15 cellular contexts compared by ENCODE assay signal in the genomic region with DNA sequence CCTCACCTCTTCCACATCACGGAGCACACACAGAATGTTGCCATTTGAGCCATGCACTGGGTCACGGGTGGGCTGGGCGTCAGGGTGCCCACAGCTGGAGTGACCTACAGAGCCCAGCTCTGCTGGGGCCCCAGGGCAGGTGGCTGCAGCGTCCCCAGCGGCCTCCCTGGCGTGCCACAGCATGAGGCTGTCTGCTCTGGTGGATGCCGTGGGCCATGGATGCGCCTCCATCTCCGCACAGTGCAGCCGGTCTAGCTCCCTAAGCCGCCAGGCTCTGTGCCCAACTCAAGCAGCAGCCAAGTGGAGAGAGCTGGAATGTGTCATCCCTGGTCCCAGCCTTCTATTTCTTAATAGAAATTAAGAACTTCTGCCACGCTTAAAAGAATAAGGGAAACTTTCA. TPM values are rescaled to one million over a fixed set of nuclear protein-coding genes. Genes with fewer than 3 reads are reported as not detected.
A peak's percentile ranks its signal among the peaks of the same experiment; 100 is the strongest.
DNase-seq lines count a peak whose midpoint lies in the region; ATAC-seq and TF ChIP-seq lines count a peak whose summit lies in the region.
"Had no signal": no experiment of that assay in that cellular context is flagged by ENCODE, and none has a peak within 500 bp of the region (broad histone marks: within the 10 kb centered on the region; RNA-seq: fewer than 3 reads in every experiment).

No MANE protein-coding gene starts in this region.

- peak overlapping the region; percentile 18 for H3K4me2 ChIP-seq in mammary epithelial cell (ENCODE audit: insufficient read depth, low read depth, low read length)
- H3K4me2 ChIP-seq: smooth muscle cell had no signal

- peaks cover 27% of the 10 kb centered on the region for H3K4me1 ChIP-seq in mammary epithelial cell (ENCODE audit: insufficient read depth, low read length)
- peaks cover 8 to 41% (median 28%) of the 10 kb centered on the region in 9 donors for H3K4me1 ChIP-seq in heart right ventricle
- H3K4me1 ChIP-seq: colonic mucosa had no signal

- CTCF ChIA-PET in mammary epithelial cell (lab: Charles Lee; ENCODE audit: low non-redundant PET), result interaction anchor here (0.6 kb wide), 1 partner anchor 122 kb away, joined by 3 read pairs; no protein-coding TSS in a partner anchor
- CTCF ChIA-PET in MCF 10A (lab: Yijun Ruan, JAX), result no interaction called here

- dilution Hi-C loops in mammary epithelial cell (cut with HindIII; ENCODE audit: low sequenced_read_pairs), result no loop called here

- BruUV-seq in mammary epithelial cell (replicated peaks; lab: Mats Ljungman, UMichigan) (no TSS peak), MCF 10A (replicated peaks; lab: Mats Ljungman, UMichigan) (no TSS peak)

- in situ Hi-C loops in mammary epithelial cell (cut with MboI; ENCODE audit: low sequenced_read_pairs in 2 of 2), result no loop called here

- POLR2A ChIA-PET in MCF 10A (lab: Yijun Ruan, JAX), result no interaction called here

- H3K4me3 Mint-ChIP-seq in MCF 10A (ENCODE audit: unreplicated experiment), result no peak overlapping the region
- H3K4me3 Mint-ChIP-seq in activated CD4-positive, alpha-beta T cell treated with anti-CD3 and anti-CD28 coated beads, Interleukin-2, amount 10 ng/mL, durations not matched to agents 24 days and 14 days, result no peak overlapping the region
- H3K4me3 Mint-ChIP-seq: activated naive CD4-positive, alpha-beta T cell treated with anti-CD3 and anti-CD28 coated beads, Interleukin-2, amount 10 ng/mL, durations not matched to agents 7 days and 5 days; natural killer cell had no signal

- H3K4me3 ChIP-seq in mammary epithelial cell (replicated peaks in 1 of 3; ENCODE audit: insufficient read depth in 1 of 3, low read depth in 2 of 3, low read length in 3 of 3) (no peak overlapping the region), heart right ventricle (no peak overlapping the region)
- H3K4me3 ChIP-seq: colonic mucosa, SJSA1, smooth muscle cell had no signal

- H3K9me3 Mint-ChIP-seq in MCF 10A (ENCODE audit: unreplicated experiment), result no peaks in the 10 kb centered on the region
- H3K9me3 Mint-ChIP-seq in activated CD4-positive, alpha-beta T cell treated with anti-CD3 and anti-CD28 coated beads, Interleukin-2, amount 10 ng/mL, durations not matched to agents 24 days and 14 days, result no peaks in the 10 kb centered on the region
- H3K9me3 Mint-ChIP-seq: activated naive CD4-positive, alpha-beta T cell treated with anti-CD3 and anti-CD28 coated beads, Interleukin-2, amount 10 ng/mL, durations not matched to agents 7 days and 5 days; natural killer cell had no signal

- peaks cover 6% of the 10 kb centered on the region for H3K36me3 Mint-ChIP-seq in MCF 10A (ENCODE audit: insufficient read depth, unreplicated experiment)
- H3K36me3 Mint-ChIP-seq in activated CD4-positive, alpha-beta T cell treated with anti-CD3 and anti-CD28 coated beads, Interleukin-2, amount 10 ng/mL, durations not matched to agents 24 days and 14 days (ENCODE audit: low read depth), result no peaks in the 10 kb centered on the region
- H3K36me3 Mint-ChIP-seq: activated naive CD4-positive, alpha-beta T cell treated with anti-CD3 and anti-CD28 coated beads, Interleukin-2, amount 10 ng/mL, durations not matched to agents 7 days and 5 days; natural killer cell had no signal

- H2AFZ ChIP-seq in mammary epithelial cell (ENCODE audit: low read depth, low read length), result no peak overlapping the region

- 31% methylated on average over 10 of the region's 12 CpGs for WGBS in mammary epithelial cell (ENCODE audit: low coverage, missing lambda C conversion rate)
- 56 to 69% methylated on average over 12 of the region's 12 CpGs for WGBS in heart right ventricle, 2 donors

- peak in 1 of 2 donors; percentile 27 for TF ChIP-seq CTCF in mammary epithelial cell (conservative IDR thresholded peaks at IDR 0.05 in 1 of 2, IDR thresholded peaks at IDR 0.05 in 1 of 2; ENCODE audit: extremely low read depth in 1 of 2, insufficient read depth in 1 of 2, low read depth in 1 of 2, low read length in 2 of 2)
- no peak for TF ChIP-seq CTCF in MCF 10A (IDR thresholded peaks at IDR 0.05; ENCODE audit: unreplicated experiment)
- peak in 3 of 9 donors; percentile 16 to 26 (median 25) for TF ChIP-seq CTCF in heart right ventricle (IDR thresholded peaks at IDR 0.05)

- ATAC-seq in heart right ventricle, result peak; percentile 59 to 82 (median 74)
- ATAC-seq in GM18909 (IDR thresholded peaks at IDR 0.05; ENCODE audit: poor library complexity, unreplicated experiment), result no peak
- ATAC-seq in GM18873 (IDR thresholded peaks at IDR 0.05; ENCODE audit: low FRiP score, unreplicated experiment), result no peak
- ATAC-seq: natural killer cell had no signal

- no peak overlapping the region for H3K9ac ChIP-seq in mammary epithelial cell (ENCODE audit: insufficient read depth, low read length)

- intact Hi-C loops in mammary epithelial cell (cut with micrococcal nuclease), result no loop called here
- intact Hi-C loops in MCF 10A (cut with micrococcal nuclease), result no loop called here
- intact Hi-C loops in heart right ventricle (cut with DNase I), result no loop called here
- intact Hi-C loops in activated CD4-positive, alpha-beta T cell treated with anti-CD3 and anti-CD28 coated beads, Interleukin-2, amount 10 ng/mL, durations not matched to agents 24 days and 14 days (cut with micrococcal nuclease), result no loop called here

- DNase-seq in mammary epithelial cell, result no peak
- no peak for DNase-seq in MCF 10A (ENCODE audit: unreplicated experiment)
- DNase-seq in heart right ventricle, result peak in 1 of 2 donors; percentile 69
- DNase-seq in mucosa of gallbladder (ENCODE audit: low spot score), result peak; percentile 59
- DNase-seq in activated CD4-positive, alpha-beta T cell treated with anti-CD3 and anti-CD28 coated beads, Interleukin-2, amount 10 ng/mL, durations not matched to agents 24 days and 14 days, result no peak
- no peak for DNase-seq in HCEC 1CT
- DNase-seq: activated CD8-positive, alpha-beta memory T cell treated with anti-CD3 and anti-CD28 coated beads for 24 hours; activated naive CD4-positive, alpha-beta T cell treated with anti-CD3 and anti-CD28 coated beads, Interleukin-2, amount 10 ng/mL, durations not matched to agents 7 days and 5 days; colonic mucosa; natural killer cell; NCI-H2171 had no signal

- H3K27me3 Mint-ChIP-seq in MCF 10A (ENCODE audit: insufficient read depth, unreplicated experiment), result no peaks in the 10 kb centered on the region
- no peaks in the 10 kb centered on the region for H3K27me3 Mint-ChIP-seq in activated CD4-positive, alpha-beta T cell treated with anti-CD3 and anti-CD28 coated beads, Interleukin-2, amount 10 ng/mL, durations not matched to agents 24 days and 14 days
- H3K27me3 Mint-ChIP-seq: activated naive CD4-positive, alpha-beta T cell treated with anti-CD3 and anti-CD28 coated beads, Interleukin-2, amount 10 ng/mL, durations not matched to agents 7 days and 5 days had no signal

- no peaks in the 10 kb centered on the region for H3K9me3 ChIP-seq in mammary epithelial cell (replicated peaks; ENCODE audit: insufficient read depth, low read length)
- H3K9me3 ChIP-seq in heart right ventricle, result no peaks in the 10 kb centered on the region
- H3K9me3 ChIP-seq: colonic mucosa, SJSA1 had no signal

- H4K20me1 ChIP-seq in mammary epithelial cell (ENCODE audit: insufficient read depth, low read length), result no peaks in the 10 kb centered on the region

- H3K27ac Mint-ChIP-seq in MCF 10A (ENCODE audit: low read depth, unreplicated experiment), result no peak overlapping the region
- H3K27ac Mint-ChIP-seq in activated CD4-positive, alpha-beta T cell treated with anti-CD3 and anti-CD28 coated beads, Interleukin-2, amount 10 ng/mL, durations not matched to agents 24 days and 14 days, result no peak overlapping the region
- H3K27ac Mint-ChIP-seq: activated naive CD4-positive, alpha-beta T cell treated with anti-CD3 and anti-CD28 coated beads, Interleukin-2, amount 10 ng/mL, durations not matched to agents 7 days and 5 days; natural killer cell had no signal

- H3K36me3 ChIP-seq in mammary epithelial cell (ENCODE audit: insufficient read depth, low read length), result no peaks in the 10 kb centered on the region
- no peaks in the 10 kb centered on the region for H3K36me3 ChIP-seq in heart right ventricle
- H3K36me3 ChIP-seq: colonic mucosa, SJSA1 had no signal

- H3K27me3 ChIP-seq in mammary epithelial cell (ENCODE audit: insufficient read depth, low read length) (no peaks in the 10 kb centered on the region), heart right ventricle (no peaks in the 10 kb centered on the region)
- H3K27me3 ChIP-seq: colonic mucosa, SJSA1 had no signal

- H3K27ac ChIP-seq in mammary epithelial cell (ENCODE audit: insufficient read depth, low read depth, low read length) (no peak overlapping the region), heart right ventricle (peak overlapping the region in 3 of 10 donors; percentile 3 to 26 (median 17))
- H3K27ac ChIP-seq: colonic mucosa, SJSA1 had no signal

- H3K79me2 ChIP-seq in mammary epithelial cell (ENCODE audit: insufficient read depth, low read length), result peaks cover 34% of the 10 kb centered on the region

- peaks cover 8% of the 10 kb centered on the region for H3K4me1 Mint-ChIP-seq in MCF 10A (ENCODE audit: insufficient read depth, unreplicated experiment)
- peaks cover 14% of the 10 kb centered on the region for H3K4me1 Mint-ChIP-seq in activated CD4-positive, alpha-beta T cell treated with anti-CD3 and anti-CD28 coated beads, Interleukin-2, amount 10 ng/mL, durations not matched to agents 24 days and 14 days

RNA-seq across cellular contexts. Expression of a gene that starts 59.1 kb away (rescaled TPM):
- total RNA-seq in mammary epithelial cell (10 to 100 TPM; 13.2 to 36.9 TPM), MCF 10A (2022) (41.2 and 42.7 TPM in 2 replicates), heart right ventricle (100 to 1,000 TPM in 6 of 10 donors, 10 to 100 TPM in 4; 81.1 to 164 (median 118) TPM), mucosa of gallbladder (191 TPM)
- polyA plus RNA-seq in mammary epithelial cell (3.5 TPM), heart right ventricle (10 to 100 TPM; 20.0 to 24.9 TPM)
- polyA minus RNA-seq in mammary epithelial cell, result 38.6 TPM
- 79.4 and 80.6 TPM in 2 replicates for total RNA-seq in activated CD4-positive, alpha-beta T cell treated with anti-CD3 and anti-CD28 coated beads, Interleukin-2, amount 10 ng/mL, durations not matched to agents 24 days and 14 days

Comparison
In these comparisons a context has a peak if more than half of its experiments do, and no peak if none do; other contexts are left out.
1. ATAC-seq: peak in heart right ventricle (8 of 8); none in GM18909 (single experiment) and GM18873 (single experiment).